In the genomic region with DNA sequence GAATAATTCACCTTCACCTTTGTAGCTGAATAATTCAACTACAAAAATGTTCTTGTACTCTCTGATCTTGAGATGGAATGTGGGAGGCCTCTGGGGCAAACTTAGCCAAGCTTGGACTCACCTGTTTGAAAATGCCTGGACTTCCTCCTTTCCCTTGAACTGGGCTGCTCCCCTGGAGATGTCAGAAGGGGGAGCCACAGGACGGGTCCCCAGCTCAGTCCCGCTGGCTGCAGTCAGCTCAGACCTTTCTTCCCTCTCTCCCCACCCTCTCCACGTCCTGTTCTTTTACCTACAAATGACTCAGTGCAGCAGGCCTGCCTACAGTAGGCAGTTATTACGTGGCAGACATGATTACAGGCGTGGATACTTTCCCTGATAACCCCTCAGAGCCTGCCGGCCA, we compare ENCODE assay signal across 14 cellular contexts.
DNase-seq lines count a peak whose midpoint lies in the region; FAIRE-seq and TF ChIP-seq lines count a peak whose summit lies in the region.
"Had no signal": no experiment of that assay in that cellular context is flagged by ENCODE, and none has a peak within 500 bp of the region (broad histone marks: within the 10 kb centered on the region; RNA-seq: fewer than 3 reads in every experiment).

No MANE protein-coding gene starts in this region.

- no peaks in the 10 kb centered on the region for H3K9me3 ChIP-seq in small intestine (ENCODE audit: control insufficient read depth, low read depth)
- H3K9me3 ChIP-seq in mesenchymal stem cell (ENCODE audit: control insufficient read depth, low read length): no peaks in the 10 kb centered on the region
- H3K9me3 ChIP-seq: adrenal gland, tibial nerve had no signal

- no peak overlapping the region for H2AK5ac ChIP-seq in mesenchymal stem cell (ENCODE audit: low read length, severe bottlenecking)

- H3K36me3 ChIP-seq in bronchial epithelial cell (ENCODE audit: control insufficient read depth, insufficient read depth, low read length): no peaks in the 10 kb centered on the region
- H3K36me3 ChIP-seq in small intestine (ENCODE audit: control insufficient read depth in 2 of 2, insufficient read depth in 2 of 2, low read length in 2 of 2): no peaks in the 10 kb centered on the region
- no peaks in the 10 kb centered on the region for H3K36me3 ChIP-seq in mesenchymal stem cell (ENCODE audit: control insufficient read depth in 1 of 2, insufficient read depth in 2 of 2, low read depth in 1 of 2, low read length in 2 of 2)
- H3K36me3 ChIP-seq: adrenal gland; BLaER1 treated with 17β-estradiol and CSF1 and Interleukin-3, amounts not matched to agents 10 nM and 100 nM; tibial nerve had no signal

- no peak overlapping the region for H3K23ac ChIP-seq in mesenchymal stem cell (ENCODE audit: low read length in 2 of 2)

- H4K91ac ChIP-seq in mesenchymal stem cell (ENCODE audit: low read length): no peak overlapping the region

- H3K27ac ChIP-seq in small intestine (ENCODE audit: low read depth in 1 of 2, low read length in 1 of 2) (no peak overlapping the region), mesenchymal stem cell (ENCODE audit: low read length, poor library complexity, severe bottlenecking) (no peak overlapping the region)
- H3K27ac ChIP-seq: adrenal gland; BLaER1 treated with 17β-estradiol and CSF1 and Interleukin-3, amounts not matched to agents 10 nM and 100 nM; KMS-11; tibial nerve; VCaP had no signal

- no peak overlapping the region for H2BK5ac ChIP-seq in mesenchymal stem cell (ENCODE audit: low read depth, low read length, poor library complexity, severe bottlenecking)

- H3K79me1 ChIP-seq in mesenchymal stem cell (replicated peaks; ENCODE audit: low read length, poor library complexity, severe bottlenecking): no peaks in the 10 kb centered on the region

- no peak overlapping the region for H4K8ac ChIP-seq in mesenchymal stem cell (ENCODE audit: low read length)

- H3K4me3 ChIP-seq in bronchial epithelial cell (ENCODE audit: low read depth, low read length): no peak overlapping the region
- no peak overlapping the region for H3K4me3 ChIP-seq in small intestine (ENCODE audit: low read depth in 1 of 2, low read length in 2 of 2)
- H3K4me3 ChIP-seq in mesenchymal stem cell (ENCODE audit: insufficient read depth in 1 of 2, low read depth in 1 of 2, low read length in 2 of 2): no peak overlapping the region
- H3K4me3 ChIP-seq: adrenal gland; BLaER1 treated with 17β-estradiol and CSF1 and Interleukin-3, amounts not matched to agents 10 nM and 100 nM; tibial nerve had no signal

- no peak overlapping the region for H3K18ac ChIP-seq in mesenchymal stem cell (ENCODE audit: low read depth in 1 of 2, low read length in 2 of 2)

- no peak for TF ChIP-seq CTCF in bronchial epithelial cell (IDR thresholded peaks at IDR 0.05; ENCODE audit: insufficient read depth, low read length, severe bottlenecking)

- H2BK15ac ChIP-seq in mesenchymal stem cell (ENCODE audit: low read depth, poor library complexity, severe bottlenecking): no peak overlapping the region

- no peak for FAIRE-seq in bronchial epithelial cell (lab: Jason Lieb, UNC)
- no peak for FAIRE-seq in small intestine (lab: Jason Lieb, UNC)
- no peak for FAIRE-seq in RCC 7860 (lab: Jason Lieb, UNC)

- DNase-seq in NCI-H146 (lab: John Stamatoyannopoulos, UW) (peak; percentile 11), NCI-H146 treated with DMSO at 0.1 percent for 48 hours (lab: John Stamatoyannopoulos, UW; ENCODE audit: unreplicated experiment) (no peak), NCI-H69 (lab: John Stamatoyannopoulos, UW) (peak; percentile 50), bronchial epithelial cell (ENCODE audit: low read depth) (peak; percentile 22), small intestine (peak; percentile 29), DMS79 treated with DMSO at 0.1 percent for 48 hours (lab: John Stamatoyannopoulos, UW) (no peak), mesenchymal stem cell (no peak), RCC 7860 (ENCODE audit: low spot score) (no peak)
- DNase-seq: adrenal gland, NCI-H1436 treated with DMSO at 0.1 percent for 48 hours had no signal

- H2BK12ac ChIP-seq in mesenchymal stem cell (ENCODE audit: low read length in 2 of 2): no peak overlapping the region

- WGBS in small intestine, 3 donors: 17 to 33% (median 33%) methylated on average over 6 of the region's 6 CpGs
- 30% methylated on average over 6 of the region's 6 CpGs for WGBS in mesenchymal stem cell

- no peak overlapping the region for H3K4me2 ChIP-seq in mesenchymal stem cell (ENCODE audit: low read length, poor library complexity, severe bottlenecking)
- H3K4me2 ChIP-seq: BLaER1 treated with 17β-estradiol and CSF1 and Interleukin-3, amounts not matched to agents 10 nM and 100 nM; KMS-11 had no signal

- H3K9ac ChIP-seq in mesenchymal stem cell (ENCODE audit: low read length): no peak overlapping the region
- H3K9ac ChIP-seq: BLaER1 treated with 17β-estradiol and CSF1 and Interleukin-3, amounts not matched to agents 10 nM and 100 nM; KMS-11 had no signal

- no peak overlapping the region for H3K14ac ChIP-seq in mesenchymal stem cell (ENCODE audit: low read length in 2 of 2)

- H3K4me1 ChIP-seq in small intestine (ENCODE audit: control insufficient read depth in 2 of 2, insufficient read depth in 1 of 2, low read depth in 1 of 2, low read length in 1 of 2) (no peaks in the 10 kb centered on the region), mesenchymal stem cell (ENCODE audit: control insufficient read depth, insufficient read depth, low read depth, low read length) (no peaks in the 10 kb centered on the region)
- H3K4me1 ChIP-seq: adrenal gland had no signal

- no peak overlapping the region for H2BK120ac ChIP-seq in mesenchymal stem cell (ENCODE audit: low read depth, low read length)

- no peak overlapping the region for H2AFZ ChIP-seq in mesenchymal stem cell (ENCODE audit: low read depth, low read length)

- H3K4ac ChIP-seq in mesenchymal stem cell (ENCODE audit: low read depth in 1 of 2, low read length in 2 of 2): no peak overlapping the region

- H3K27me3 ChIP-seq in bronchial epithelial cell (ENCODE audit: control insufficient read depth, insufficient read depth, low read length) (no peaks in the 10 kb centered on the region), small intestine (ENCODE audit: control insufficient read depth in 2 of 2, insufficient read depth in 2 of 2, low read length in 2 of 2) (no peaks in the 10 kb centered on the region), mesenchymal stem cell (ENCODE audit: control insufficient read depth in 1 of 2, insufficient read depth in 1 of 2, low read length in 2 of 2) (peaks cover 0 to 17% of the 10 kb centered on the region in 2 experiments)
- H3K27me3 ChIP-seq: adrenal gland; BLaER1 treated with 17β-estradiol and CSF1 and Interleukin-3, amounts not matched to agents 10 nM and 100 nM; tibial nerve had no signal

Comparison
In these comparisons a context has a peak if more than half of its experiments do, and no peak if none do; other contexts are left out.
1. DNase-seq: peak in NCI-H146 (single experiment), NCI-H69 (single experiment), bronchial epithelial cell (single experiment) and small intestine (single experiment); none in NCI-H146 treated with DMSO at 0.1 percent for 48 hours (single experiment), DMS79 treated with DMSO at 0.1 percent for 48 hours (single experiment), mesenchymal stem cell (single experiment) and RCC 7860 (single experiment).